1 cellular context compared by ENCODE assay signal in genomic region chr2:233912799-233913423, GRCh38.
A peak's percentile ranks its signal among the peaks of the same experiment; 100 is the strongest.
TF ChIP-seq lines count a peak whose summit lies in the region.

No MANE protein-coding gene starts in this region.

TF ChIP-seq in WTC11, 78 proteins besides CTCF, POLR2A, EP300 and RAD21 (continued from another document):
- peak; percentile 67; the same call in 1 of the 2 replicates for TF ChIP-seq ARID4B (CRISPR knock-in tag; IDR thresholded peaks at IDR 0.05; ENCODE audit: borderline replicate concordance)
- TF ChIP-seq FOXP1 (CRISPR knock-in tag; IDR thresholded peaks at IDR 0.05; ENCODE audit: borderline replicate concordance) = peak; percentile 68; the same call in 1 of the 2 replicates
- peak; percentile 41; the same call in 1 of the 2 replicates for TF ChIP-seq IRF1 (CRISPR knock-in tag; IDR thresholded peaks at IDR 0.05)
